Comparison of ENCODE assay signal across 10 cellular contexts in genomic region chr14:68365228-68365627, GRCh38.
DNase-seq lines count a peak whose midpoint lies in the region; FAIRE-seq and TF ChIP-seq lines count a peak whose summit lies in the region.
"Had no signal": no experiment of that assay in that cellular context is flagged by ENCODE, and none has a peak within 500 bp of the region (broad histone marks: within the 10 kb centered on the region; RNA-seq: fewer than 3 reads in every experiment).

No MANE protein-coding gene starts in this region.

- no peak overlapping the region for H3K56ac ChIP-seq in H1 (replicated peaks; ENCODE audit: insufficient read length, low read depth, low read length)

- H3K27ac ChIP-seq in ACC112 (ENCODE audit: low read depth, low read length) (peak overlapping the region; percentile 66), H1 (ENCODE audit: low read depth, low read length) (no peak overlapping the region), neural progenitor cell (peak overlapping the region; percentile 98)

- H3K23ac ChIP-seq in H1 (ENCODE audit: insufficient read length): no peak overlapping the region

- 100% methylated on average over 3 of the region's 3 CpGs; no CpG with 5 or more reads in 1 of the 2 experiments for WGBS in H1 (ENCODE audit: extremely low coverage in 1 of 2, insufficient coverage in 1 of 2, insufficient read length in 1 of 2, insufficient replicate concordance in 2 of 2, low coverage in 1 of 2, low lambda C conversion rate in 2 of 2, missing lambda C conversion rate in 1 of 2), 2 experiments

- H3K9me3 Mint-ChIP-seq in neural progenitor cell: no peaks in the 10 kb centered on the region

- H3K23me2 ChIP-seq in H1 (ENCODE audit: low read depth, low read length): peaks cover 8% of the 10 kb centered on the region

- H3F3A ChIP-seq in neural progenitor cell (ENCODE audit: low read depth): peaks cover 43% of the 10 kb centered on the region

- no peak overlapping the region for H2BK120ac ChIP-seq in H1 (replicated peaks; ENCODE audit: low read depth, low read length)

- H4K20me1 ChIP-seq in H1 (replicated peaks in 1 of 2; ENCODE audit: control insufficient read depth in 1 of 2, insufficient read depth in 2 of 2, low read length in 2 of 2) (no peaks in the 10 kb centered on the region), neural progenitor cell (ENCODE audit: low read depth) (no peaks in the 10 kb centered on the region)

- H3K4me2 ChIP-seq in H1 (ENCODE audit: insufficient read depth in 1 of 2, low read depth in 2 of 2, low read length in 2 of 2) (peak overlapping the region in 1 of 2 experiments; percentile 98; a peak in 1 of 4 replicates), neural progenitor cell (peak overlapping the region; percentile 86)

- peak overlapping the region; percentile 2; the same call in 1 of the 2 replicates for H2BK12ac ChIP-seq in H1 (ENCODE audit: low read depth, low read length)

- no peak overlapping the region for H3K18ac ChIP-seq in H1 (ENCODE audit: extremely low read depth, low read length)

- H3K4me1 Mint-ChIP-seq in neural progenitor cell: peaks cover 69% of the 10 kb centered on the region

- no peak for FAIRE-seq in H1 (lab: Jason Lieb, UNC)

- H2AK5ac ChIP-seq in H1 (ENCODE audit: low read depth, low read length): no peak overlapping the region

- H2BK15ac ChIP-seq in H1 (ENCODE audit: low read length): 0 out of 2 replicates have a peak overlapping the region, but pooled peaks have one; percentile 48

- H3K36me3 ChIP-seq in ACC112 (ENCODE audit: insufficient read depth, low read length): no peaks in the 10 kb centered on the region
- H3K36me3 ChIP-seq in NT2/D1 (ENCODE audit: insufficient read depth, insufficient read length, low read length): no peaks in the 10 kb centered on the region
- H3K36me3 ChIP-seq in H1 (ENCODE audit: control insufficient read depth in 2 of 4, insufficient read depth in 4 of 4, low read length in 3 of 4): no peaks in the 10 kb centered on the region
- no peaks in the 10 kb centered on the region for H3K36me3 ChIP-seq in neural progenitor cell

- H4K91ac ChIP-seq in H1 (replicated peaks; ENCODE audit: insufficient read length, low read length): no peak overlapping the region

- H2BK20ac ChIP-seq in H1 (ENCODE audit: low read length): no peak overlapping the region

- TF ChIP-seq POLR2A in H1 (IDR thresholded peaks at IDR 0.05; ENCODE audit: control extremely low read depth in 1 of 2, low read depth in 2 of 2, low read length in 2 of 2): no peak

- TF ChIP-seq EP300 in H1 (IDR thresholded peaks at IDR 0.05; ENCODE audit: borderline replicate concordance in 1 of 2, low read depth in 2 of 2, low read length in 2 of 2): no peak

- H3K14ac ChIP-seq in H1 (ENCODE audit: insufficient read length): no peak overlapping the region

- no peaks in the 10 kb centered on the region for H3K36me3 Mint-ChIP-seq in neural progenitor cell

- no peak overlapping the region for H4K5ac ChIP-seq in H1 (ENCODE audit: insufficient read length, low read depth, low read length)

- no peaks in the 10 kb centered on the region for H3K27me3 Mint-ChIP-seq in neural progenitor cell (ENCODE audit: insufficient read depth, low read depth)

- no peak for TF ChIP-seq CTCF in H1 (IDR thresholded peaks at IDR 0.05; ENCODE audit: control extremely low read depth in 1 of 3, insufficient read depth in 1 of 3, low read depth in 1 of 3, low read length in 3 of 3)
- TF ChIP-seq CTCF in neural progenitor cell (IDR thresholded peaks at IDR 0.05): no peak

- CTCF ChIA-PET in H1 (lab: Charles Lee; ENCODE audit: partially characterized antibody): interaction anchor here (0.7 to 1.5 kb wide), 3 partner anchors 84 to 421 kb away, joined by 3 read pairs; no protein-coding TSS in a partner anchor

- no peak overlapping the region for H3K4ac ChIP-seq in H1 (replicated peaks; ENCODE audit: insufficient read length, low read depth, low read length)

- H3K4me3 ChIP-seq in ACC112 (ENCODE audit: low read depth, low read length) (no peak overlapping the region), NT2/D1 (ENCODE audit: insufficient read length, low read depth) (no peak overlapping the region), H1 (ENCODE audit: extremely low read depth in 1 of 4, insufficient read depth in 2 of 4, low read depth in 3 of 4, low read length in 4 of 4) (no peak overlapping the region), neural progenitor cell (no peak overlapping the region)

- DNase-seq in NT2/D1 (ENCODE audit: low read depth, low spot score) (no peak), H1 (ENCODE audit: low read depth in 1 of 2, low spot score in 2 of 2) (no peak), neural progenitor cell (ENCODE audit: low spot score) (no peak), NCI-H146 (lab: John Stamatoyannopoulos, UW) (no peak), HuH-7.5 (ENCODE audit: low spot score) (no peak), dedifferentiated amniotic fluid mesenchymal stem cell (ENCODE audit: extremely low spot score) (no peak), medulla oblongata (ENCODE audit: extremely low spot score) (no peak)
- DNase-seq: cortex of kidney, NCI-H510A had no signal

- H3K4me1 ChIP-seq in ACC112 (ENCODE audit: control insufficient read depth, insufficient read depth, low read length, unreplicated experiment) (peaks cover 34% of the 10 kb centered on the region), NT2/D1 (ENCODE audit: insufficient read depth, insufficient read length) (peaks cover 11% of the 10 kb centered on the region), H1 (replicated peaks in 1 of 4; ENCODE audit: control insufficient read depth in 3 of 4, insufficient read depth in 4 of 4, low read length in 3 of 4) (peaks cover 6 to 16% (median 9%) of the 10 kb centered on the region in 4 experiments; a peak in 6 of 7 replicates), neural progenitor cell (peaks cover 47% of the 10 kb centered on the region)

- TF ChIP-seq RAD21 in H1 (IDR thresholded peaks at IDR 0.05 in 1 of 2, conservative IDR thresholded peaks at IDR 0.05 in 1 of 2; ENCODE audit: low read depth in 2 of 2, low read length in 2 of 2): no peak

- H3K79me2 ChIP-seq in ACC112 (ENCODE audit: control insufficient read depth, insufficient read depth, low read length, unreplicated experiment) (no peaks in the 10 kb centered on the region), H1 (ENCODE audit: control insufficient read depth in 1 of 2, insufficient read depth in 2 of 2, low read length in 2 of 2) (no peaks in the 10 kb centered on the region), neural progenitor cell (ENCODE audit: low read depth) (no peaks in the 10 kb centered on the region)

- H3K27me3 ChIP-seq in ACC112 (ENCODE audit: insufficient read depth, low read length): no peaks in the 10 kb centered on the region
- no peaks in the 10 kb centered on the region for H3K27me3 ChIP-seq in NT2/D1 (ENCODE audit: insufficient read depth, insufficient read length)
- H3K27me3 ChIP-seq in H1 (replicated peaks in 1 of 4; ENCODE audit: control insufficient read depth in 3 of 4, extremely low read depth in 1 of 4, insufficient read depth in 3 of 4, low read length in 3 of 4): no peaks in the 10 kb centered on the region; a peak in 2 of 7 replicates
- no peaks in the 10 kb centered on the region for H3K27me3 ChIP-seq in neural progenitor cell

- peak overlapping the region; percentile 100 for H3K27ac Mint-ChIP-seq in neural progenitor cell

- no peak overlapping the region for H2AFZ ChIP-seq in ACC112 (ENCODE audit: low read length, unreplicated experiment)
- H2AFZ ChIP-seq in H1 (ENCODE audit: low read length): no peak overlapping the region
- H2AFZ ChIP-seq in neural progenitor cell (replicated peaks): no peak overlapping the region

- peak overlapping the region; percentile 82 for H3K4me3 Mint-ChIP-seq in neural progenitor cell

- no peak overlapping the region for H2BK5ac ChIP-seq in H1 (ENCODE audit: low read depth, low read length)

- H3K9me3 ChIP-seq in NT2/D1 (ENCODE audit: insufficient read depth, low read length): no peaks in the 10 kb centered on the region
- no peaks in the 10 kb centered on the region for H3K9me3 ChIP-seq in H1 (ENCODE audit: insufficient read depth in 2 of 2, low read depth in 1 of 2, low read length in 1 of 2)
- no peaks in the 10 kb centered on the region for H3K9me3 ChIP-seq in neural progenitor cell (ENCODE audit: low read depth)

- H4K8ac ChIP-seq in H1 (ENCODE audit: extremely low read depth, insufficient read depth, low read length): no peak overlapping the region

- H3K79me1 ChIP-seq in H1 (ENCODE audit: low read depth, low read length): no peaks in the 10 kb centered on the region

- POLR2A ChIA-PET in H1 (lab: Charles Lee; ENCODE audit: partially characterized antibody): interaction anchor here (1.3 kb wide), 1 partner anchor 10 kb away, joined by 3 read pairs; no protein-coding TSS in a partner anchor

- H3K9ac ChIP-seq in NT2/D1 (ENCODE audit: insufficient read length, low read depth) (peak overlapping the region; percentile 45), H1 (replicated peaks in 1 of 4; ENCODE audit: extremely low read depth in 1 of 4, low read depth in 3 of 4, low read length in 3 of 4) (no peak overlapping the region; a peak in 1 of 7 replicates), neural progenitor cell (no peak overlapping the region)

TF ChIP-seq in H1, 55 proteins besides CTCF, POLR2A, EP300 and RAD21 (continues in another document):
- no peak for TF ChIP-seq MAX (IDR thresholded peaks at IDR 0.05)
- TF ChIP-seq SP1 (IDR thresholded peaks at IDR 0.05; ENCODE audit: low read depth, low read length): no peak
- TF ChIP-seq BACH1 (IDR thresholded peaks at IDR 0.05; ENCODE audit: low read length): no peak
- TF ChIP-seq EGR1 (IDR thresholded peaks at IDR 0.05; ENCODE audit: borderline replicate concordance, low read depth, low read length): no peak
- no peak for TF ChIP-seq CBX8 (IDR thresholded peaks at IDR 0.05; ENCODE audit: borderline replicate concordance, low read depth, low read length)
- no peak for TF ChIP-seq CHD1 (IDR thresholded peaks at IDR 0.05; ENCODE audit: low read depth, low read length)
